7 cellular contexts compared by ENCODE assay signal in genomic region chr2:181456660-181457120, GRCh38. TPM values are rescaled to one million over a fixed set of nuclear protein-coding genes. Genes with fewer than 3 reads are reported as not detected.
A peak's percentile ranks its signal among the peaks of the same experiment; 100 is the strongest.
DNase-seq lines count a peak whose midpoint lies in the region; ATAC-seq and TF ChIP-seq lines count a peak whose summit lies in the region.

No MANE protein-coding gene starts in this region.

- H3K4me3 ChIP-seq in PC-3 (ENCODE audit: low read length): peak overlapping the region; percentile 69
- peak overlapping the region; percentile 22 to 66 (median 57) for H3K4me3 ChIP-seq in heart left ventricle

- TF ChIP-seq CTCF in PC-3 (conservative IDR thresholded peaks at IDR 0.05; ENCODE audit: low read depth, low read length): no peak
- TF ChIP-seq CTCF in heart left ventricle (IDR thresholded peaks at IDR 0.05): no peak

- H3K9me2 ChIP-seq in PC-3 (replicated peaks; ENCODE audit: low read length): no peaks in the 10 kb centered on the region

- H3K27ac ChIP-seq in PC-3 (ENCODE audit: low read length): no peak overlapping the region
- peak overlapping the region in 9 of 12 donors; percentile 35 to 92 (median 49) for H3K27ac ChIP-seq in heart left ventricle

- no peaks in the 10 kb centered on the region for H4K20me1 ChIP-seq in PC-3 (ENCODE audit: low read length)

- no peak for DNase-seq in PC-3
- DNase-seq in activated T-helper 9 cell treated with anti-CD3 and anti-CD28 coated beads, Interleukin-2, amount 50 U/mL, for 16 hours (ENCODE audit: low read depth): peak; percentile 49
- peak; percentile 42 to 81 (median 47) for DNase-seq in heart left ventricle
- DNase-seq in sciatic nerve (ENCODE audit: low spot score): peak; percentile 69
- no peak for DNase-seq in dedifferentiated amniotic fluid mesenchymal stem cell (ENCODE audit: extremely low spot score)

- CTCF ChIA-PET in PC-3 (lab: Charles Lee): interaction anchor here (0.7 kb wide), 1 partner anchor 89 kb away, joined by 3 read pairs; no protein-coding TSS in a partner anchor

- TF ChIP-seq POLR2A in heart left ventricle (IDR thresholded peaks at IDR 0.05): no peak

- H3K4me1 ChIP-seq in PC-3 (ENCODE audit: insufficient read depth, low read length): no peaks in the 10 kb centered on the region
- peaks cover 0 to 32% (median 6%) of the 10 kb centered on the region in 12 donors for H3K4me1 ChIP-seq in heart left ventricle

- H3K27me3 ChIP-seq in PC-3 (ENCODE audit: low read length): no peaks in the 10 kb centered on the region
- H3K27me3 ChIP-seq in heart left ventricle: peaks cover 3 to 35% (median 21%) of the 10 kb centered on the region in 9 donors

- intact Hi-C loops in PC-3 (cut with micrococcal nuclease) (loop anchor here (2.0 kb wide), 1 partner anchor 352 kb away; no protein-coding TSS in a partner anchor), heart left ventricle (cut with DNase I) (loop anchor here in 5 of 10 donors (2.0 to 10.0 kb wide), 6 partner anchors 142 to 354 kb away; no protein-coding TSS in a partner anchor), sciatic nerve (cut with DNase I) (no loop called here)

- H3K36me3 ChIP-seq in PC-3 (ENCODE audit: low read depth, low read length) (no peaks in the 10 kb centered on the region), heart left ventricle (no peaks in the 10 kb centered on the region)

- no TSS peak for BruUV-seq in PC-3 (replicated peaks; lab: Mats Ljungman, UMichigan)

- POLR2A ChIA-PET in PC-3 (lab: Charles Lee; ENCODE audit: unreplicated experiment): interaction anchor here (0.6 kb wide), 1 partner anchor 387 kb away, joined by 5 read pairs; no protein-coding TSS in a partner anchor

- H3K9me3 ChIP-seq in PC-3 (ENCODE audit: low read length) (no peaks in the 10 kb centered on the region), heart left ventricle (no peaks in the 10 kb centered on the region)

- ATAC-seq in GM18868 (IDR thresholded peaks at IDR 0.05; ENCODE audit: unreplicated experiment) (peak; percentile 75), HG02973 (IDR thresholded peaks at IDR 0.05; ENCODE audit: unreplicated experiment) (peak; percentile 75), PC-3 (no peak), heart left ventricle (peak in 3 of 4 donors; percentile 62 to 85 (median 79)), sciatic nerve (peak; percentile 84)

- no peaks in the 10 kb centered on the region for H3K79me2 ChIP-seq in PC-3 (ENCODE audit: low read length)

- peak overlapping the region; percentile 91 for H2AFZ ChIP-seq in PC-3 (ENCODE audit: low read length)

- WGBS in heart left ventricle, 4 donors: 6 to 9% (median 7%) methylated on average over 17 of the region's 17 CpGs

- H3K4me2 ChIP-seq in PC-3 (ENCODE audit: low read length): peak overlapping the region; percentile 89

- peak overlapping the region; percentile 7; the same call in 1 of the 2 replicates for H3K9ac ChIP-seq in PC-3 (ENCODE audit: low read length)

- H3F3A ChIP-seq in PC-3 (ENCODE audit: low read length, unreplicated experiment): no peaks in the 10 kb centered on the region

RNA-seq across cellular contexts. Expression of gene ITGA4, which starts 0.5 kb away (rescaled TPM):
- total RNA-seq in PC-3 (2014; rRNA removed) (0.81 and 1.0 TPM in 2 replicates), heart left ventricle (10 to 100 TPM in 1 of 9 donors, 1 to 10 TPM in 6, under 1 TPM in 2; 0.69 to 16.5 (median 1.8) TPM), sciatic nerve (18.1 TPM)
- polyA plus RNA-seq in heart left ventricle: under 1 TPM; 0.23 to 0.80 TPM

Comparison
In these comparisons a context has a peak if more than half of its experiments do, and no peak if none do; other contexts are left out.
1. DNase-seq: peak in activated T-helper 9 cell treated with anti-CD3 and anti-CD28 coated beads, Interleukin-2, amount 50 U/mL, for 16 hours (single experiment), heart left ventricle (5 of 5) and sciatic nerve (single experiment); none in PC-3 (single experiment) and dedifferentiated amniotic fluid mesenchymal stem cell (single experiment).